ENCODE assay signal across 17 cellular contexts in genomic region chr4:115249808-115250207, GRCh38.
"Had no signal": no experiment of that assay in that cellular context is flagged by ENCODE, and none has a peak within 500 bp of the region (broad histone marks: within the 10 kb centered on the region; RNA-seq: fewer than 3 reads in every experiment).

No MANE protein-coding gene starts in this region.

- H3K4me1 ChIP-seq: adrenal gland, prostate gland, right atrium auricular region, upper lobe of right lung had no signal

- DNase-seq: activated CD4-positive, alpha-beta T cell treated with anti-CD3 and anti-CD28 coated beads, Interleukin-2, amount 50 U/mL, for 48 hours; activated gamma-delta T cell treated with Interleukin-2 at 50 U/mL for 16 hours; adrenal gland; central memory CD4-positive, alpha-beta T cell; dorsolateral prefrontal cortex; endodermal cell; erythroblast; hypothalamus; stimulated activated CD4-positive, alpha-beta T cell treated with anti-CD3 and anti-CD28 coated beads, Interleukin-12 subunit alpha, Interleukin-12 subunit beta, amount 100 ng/mL, for 4 hours; stimulated activated CD4-positive, alpha-beta T cell treated with anti-CD3 and anti-CD28 coated beads, Interleukin-1b, Interleukin-23, amount 100 ng/mL, for 48 hours; stimulated activated CD8-positive, alpha-beta memory T cell treated with anti-CD3 and anti-CD28 coated beads, Interleukin-4, amount 100 ng/mL, for 48 hours; stimulated activated naive CD4-positive, alpha-beta T cell; upper lobe of right lung; WERI-Rb-1 had no signal

- H3K27ac ChIP-seq: adrenal gland, dorsolateral prefrontal cortex, prostate gland, right atrium auricular region, upper lobe of right lung, WERI-Rb-1 had no signal

- ATAC-seq: activated naive CD4-positive, alpha-beta T cell treated with anti-CD3 and anti-CD28 coated beads, Interleukin-2, amount 50 U/mL, for 72 hours; upper lobe of right lung had no signal

- H3K27me3 ChIP-seq: adrenal gland, dorsolateral prefrontal cortex, right atrium auricular region, upper lobe of right lung had no signal
